Comparison of ENCODE assay signal across 15 cellular contexts in genomic region chr3:55724851-55725250, GRCh38.
DNase-seq lines count a peak whose midpoint lies in the region; ATAC-seq, FAIRE-seq and TF ChIP-seq lines count a peak whose summit lies in the region.
"Had no signal": no experiment of that assay in that cellular context is flagged by ENCODE, and none has a peak within 500 bp of the region (broad histone marks: within the 10 kb centered on the region; RNA-seq: fewer than 3 reads in every experiment).

No MANE protein-coding gene starts in this region.

- H3K4me1 ChIP-seq in OCI-LY1 (ENCODE audit: insufficient read depth, low read length, severe bottlenecking) (peaks cover 97% of the 10 kb centered on the region), aorta (ENCODE audit: control insufficient read depth in 1 of 2, insufficient read depth in 2 of 2, low read length in 2 of 2) (no peaks in the 10 kb centered on the region)
- H3K4me1 ChIP-seq: body of pancreas had no signal

- peak overlapping the region; percentile 61 for H3K9ac ChIP-seq in OCI-LY1 (ENCODE audit: low read length)

- no peak for TF ChIP-seq CTCF in OCI-LY1 (IDR thresholded peaks at IDR 0.05; ENCODE audit: low read length)

- H3K79me2 ChIP-seq in OCI-LY1 (ENCODE audit: insufficient read depth, low read length) = no peaks in the 10 kb centered on the region

- H3K27ac ChIP-seq in OCI-LY1 (ENCODE audit: low read depth, low read length, poor library complexity, severe bottlenecking) = peak overlapping the region; percentile 98
- H3K27ac ChIP-seq in aorta (ENCODE audit: low read depth in 1 of 2, low read length in 2 of 2) = no peak overlapping the region
- H3K27ac ChIP-seq: body of pancreas had no signal

- no peak for TF ChIP-seq POLR2A in GM12892 (IDR thresholded peaks at IDR 0.05; ENCODE audit: low read depth, low read length)

- peak; percentile 67 for FAIRE-seq in GM12892 (lab: Jason Lieb, UNC)
- FAIRE-seq: keratinocyte had no signal

- H3K27me3 ChIP-seq in OCI-LY1 (ENCODE audit: insufficient read depth, low read length) (no peaks in the 10 kb centered on the region), aorta (ENCODE audit: control insufficient read depth in 1 of 2, insufficient read depth in 2 of 2, low read length in 1 of 2) (no peaks in the 10 kb centered on the region)
- H3K27me3 ChIP-seq: body of pancreas had no signal

- H4K20me1 ChIP-seq in OCI-LY1 (ENCODE audit: insufficient read depth, low read length) = no peaks in the 10 kb centered on the region

- H3K9me3 ChIP-seq in OCI-LY1 (ENCODE audit: low read length) (no peaks in the 10 kb centered on the region), aorta (ENCODE audit: control insufficient read depth, low read length) (peaks cover 1% of the 10 kb centered on the region)
- H3K9me3 ChIP-seq: body of pancreas had no signal

- peak overlapping the region; percentile 57 for H3K4me2 ChIP-seq in OCI-LY1 (ENCODE audit: low read length)

- H2AFZ ChIP-seq in OCI-LY1 (ENCODE audit: low read length) = no peak overlapping the region

- H3K9me2 ChIP-seq in OCI-LY1 (ENCODE audit: low read depth, low read length) = no peaks in the 10 kb centered on the region

- H3K4me3 ChIP-seq in OCI-LY1 (ENCODE audit: low read depth, low read length, poor library complexity, severe bottlenecking) (peak overlapping the region; percentile 7), aorta (ENCODE audit: low read length in 2 of 2) (no peak overlapping the region)
- H3K4me3 ChIP-seq: body of pancreas had no signal

- DNase-seq in GM12892 (ENCODE audit: insufficient read length) (no peak), aorta (no peak), Ammon's horn (ENCODE audit: low spot score) (no peak)
- DNase-seq in activated T-cell treated with anti-CD3 and anti-CD28 coated beads, Interleukin-2, amount 50 U/mL, for 1 hour = no peak
- DNase-seq: body of pancreas; effector CD4-positive, alpha-beta T cell; Kasumi-1; stimulated activated CD4-positive, alpha-beta T cell treated with anti-CD3 and anti-CD28 coated beads, Interleukin-2, amount 100 ng/mL, for 48 hours; stimulated activated naive CD4-positive, alpha-beta T cell treated with Interleukin-2 at 50 U/mL for 16 hours had no signal

- ATAC-seq in GM19351 (IDR thresholded peaks at IDR 0.05; ENCODE audit: unreplicated experiment) = peak; percentile 61
- ATAC-seq in HG02763 (IDR thresholded peaks at IDR 0.05; ENCODE audit: unreplicated experiment) = peak; percentile 60
- no peak for ATAC-seq in aorta (ENCODE audit: low FRiP score)
- ATAC-seq in HG02678 (IDR thresholded peaks at IDR 0.05; ENCODE audit: unreplicated experiment) = no peak
- ATAC-seq: activated CD4-positive, CD25-positive, alpha-beta regulatory T cell treated with anti-CD3 and anti-CD28 coated beads, Interleukin-2, amount 50 U/mL, for 24 hours; body of pancreas had no signal

- no peaks in the 10 kb centered on the region for H3F3A ChIP-seq in OCI-LY1 (ENCODE audit: insufficient read depth, low read length)

- WGBS in aorta, 2 donors = 40% methylated on average over 2 of the region's 2 CpGs

- intact Hi-C loops in aorta (cut with DNase I) = no loop called here

- H3K36me3 ChIP-seq in OCI-LY1 (ENCODE audit: insufficient read depth, low read length) = no peaks in the 10 kb centered on the region
- no peaks in the 10 kb centered on the region for H3K36me3 ChIP-seq in aorta (ENCODE audit: control insufficient read depth in 1 of 2, insufficient read depth in 2 of 2, low read length in 1 of 2)

Comparison
In these comparisons a context has a peak if more than half of its experiments do, and no peak if none do; other contexts are left out.
1. ATAC-seq: peak in GM19351 (single experiment) and HG02763 (single experiment); none in aorta (single experiment) and HG02678 (single experiment).